In genomic region chr6:167127785-167128531, GRCh38 we compare ENCODE assay signal across 26 cellular contexts. TPM values are rescaled to one million over a fixed set of nuclear protein-coding genes. Genes with fewer than 3 reads are reported as not detected.
A peak's percentile ranks its signal among the peaks of the same experiment; 100 is the strongest.
DNase-seq lines count a peak whose midpoint lies in the region; ATAC-seq and TF ChIP-seq lines count a peak whose summit lies in the region.
"Had no signal": no experiment of that assay in that cellular context is flagged by ENCODE, and none has a peak within 500 bp of the region (broad histone marks: within the 10 kb centered on the region; RNA-seq: fewer than 3 reads in every experiment).

No MANE protein-coding gene starts in this region.

- H3K4me1 Mint-ChIP-seq in GM23338 (no peaks in the 10 kb centered on the region; the same call in 2 of the 3 replicates), naive B cell (peaks cover 62 to 76% (median 71%) of the 10 kb centered on the region in 3 donors)
- H3K4me1 Mint-ChIP-seq: neural crest cell had no signal

- TF ChIP-seq CTCF in GM23338 (conservative IDR thresholded peaks at IDR 0.05; ENCODE audit: low read depth in 2 of 2) = no peak

- H3K36me3 Mint-ChIP-seq in GM23338 (ENCODE audit: low read depth) (no peaks in the 10 kb centered on the region), naive B cell (peaks cover 46 to 51% of the 10 kb centered on the region in 2 donors)

- peaks cover 3% of the 10 kb centered on the region for H3K27me3 Mint-ChIP-seq in GM23338 (ENCODE audit: insufficient read depth, low read depth, poor library complexity)
- H3K27me3 Mint-ChIP-seq in naive B cell = no peaks in the 10 kb centered on the region
- H3K27me3 Mint-ChIP-seq: central memory CD8-positive, alpha-beta T cell had no signal

- H3F3A ChIP-seq in GM23338 (replicated peaks; ENCODE audit: low read depth) = no peaks in the 10 kb centered on the region

- H3K9me3 Mint-ChIP-seq in GM23338 (no peaks in the 10 kb centered on the region), naive B cell (peaks cover 0 to 6% (median 2%) of the 10 kb centered on the region in 7 donors)
- H3K9me3 Mint-ChIP-seq: central memory CD8-positive, alpha-beta T cell; neural crest cell had no signal

- H3K4me3 ChIP-seq in GM23338 = no peak overlapping the region
- H3K4me3 ChIP-seq: heart left ventricle, PC-9, psoas muscle, SJSA1, tibial artery had no signal

- H3K27ac Mint-ChIP-seq in GM23338 = no peak overlapping the region
- peak overlapping the region; percentile 73 to 100 (median 90) for H3K27ac Mint-ChIP-seq in naive B cell

- H3K9me2 ChIP-seq in GM23338 (ENCODE audit: insufficient read depth) = no peaks in the 10 kb centered on the region

- no peaks in the 10 kb centered on the region for H3K36me3 ChIP-seq in GM23338 (ENCODE audit: insufficient read depth)
- H3K36me3 ChIP-seq: heart left ventricle, SJSA1, tibial artery had no signal

- no peaks in the 10 kb centered on the region for H3K27me3 ChIP-seq in GM23338 (ENCODE audit: insufficient read depth)
- H3K27me3 ChIP-seq: heart left ventricle, SJSA1, tibial artery had no signal

- no peaks in the 10 kb centered on the region for H3K4me1 ChIP-seq in GM23338 (ENCODE audit: insufficient read depth)
- H3K4me1 ChIP-seq: heart left ventricle, psoas muscle, SJSA1, tibial artery had no signal

- H3K4me3 Mint-ChIP-seq in GM23338 = no peak overlapping the region
- peak overlapping the region; percentile 9 to 99 (median 76) for H3K4me3 Mint-ChIP-seq in naive B cell
- H3K4me3 Mint-ChIP-seq: central memory CD8-positive, alpha-beta T cell; neural crest cell had no signal

- peak overlapping the region; percentile 78; the same call in 1 of the 2 replicates for H2AFZ ChIP-seq in GM23338
- H2AFZ ChIP-seq: PC-9 had no signal

- H3K27ac ChIP-seq in GM23338 (ENCODE audit: low read depth) (no peak overlapping the region), caudate nucleus (ENCODE audit: low read depth, low read length) (no peak overlapping the region)
- H3K27ac ChIP-seq: heart left ventricle, PC-9, psoas muscle, SJSA1, tibial artery had no signal

- no peak for DNase-seq in GM23338 (ENCODE audit: low spot score)
- DNase-seq in NCI-H526 treated with DMSO at 0.1 percent for 48 hours (lab: John Stamatoyannopoulos, UW) = peak; percentile 24
- no peak for DNase-seq in naive B cell
- DNase-seq in NCI-H2227 treated with DMSO at 0.1 percent for 48 hours (lab: John Stamatoyannopoulos, UW) = no peak
- DNase-seq in T1000 (lab: John Stamatoyannopoulos, UW) = no peak
- no peak for DNase-seq in caudate nucleus (lab: John Stamatoyannopoulos, UW)
- DNase-seq in NCI-H510A treated with DMSO at 0.1 percent for 48 hours (lab: John Stamatoyannopoulos, UW) = no peak
- DNase-seq: activated CD4-positive, alpha-beta T cell treated with anti-CD3 and anti-CD28 coated beads for 1 hour; activated gamma-delta T cell treated with Interleukin-2 at 50 U/mL for 16 hours; amygdala; effector CD8-positive, alpha-beta T cell; GOT3; heart left ventricle; mesenchymal stem cell; MV-4-11; NCI-H2029; NCI-H774; PC-9; psoas muscle; T-helper 9 cell; tibial artery had no signal

- no peaks in the 10 kb centered on the region for H4K20me1 ChIP-seq in GM23338 (replicated peaks; ENCODE audit: insufficient read depth)

- ATAC-seq in GM18511 (IDR thresholded peaks at IDR 0.05; ENCODE audit: unreplicated experiment) (peak; percentile 39), GM23338 (no peak), naive B cell (ENCODE audit: low read depth in 2 of 2) (no peak)
- ATAC-seq: heart left ventricle, psoas muscle had no signal

- H3K79me2 ChIP-seq in GM23338 (replicated peaks; ENCODE audit: insufficient read depth) = no peaks in the 10 kb centered on the region; the same call in 1 of the 2 replicates

- H3K4me2 ChIP-seq in GM23338 = no peak overlapping the region
- H3K4me2 ChIP-seq: PC-9 had no signal

TF ChIP-seq in GM23338, 12 proteins besides CTCF, POLR2A, EP300 and RAD21:
- TF ChIP-seq STAT1 (IDR thresholded peaks at IDR 0.05; ENCODE audit: unreplicated experiment) (no peak), ZNF331 (CRISPR knock-in tag; IDR thresholded peaks at IDR 0.05; ENCODE audit: low read depth) (no peak), NANOG (IDR thresholded peaks at IDR 0.05; ENCODE audit: borderline replicate concordance) (no peak), EZH2 (IDR thresholded peaks at IDR 0.05; ENCODE audit: low read depth, unreplicated experiment) (no peak)

RNA-seq across cellular contexts. Expression of gene CCR6, which starts 5.1 kb away (rescaled TPM):
- not detected in 2 replicates for total RNA-seq in GM23338 (2014; rRNA removed; shearing (Covaris generic))
- not detected in 2 replicates for polyA plus RNA-seq in GM23338 (2016; fragmentation: Nextera tagmentation; extraction: Ambion mirVana)
- polyA plus RNA-seq in naive B cell (ENCODE audit: low read depth in 6 of 6) = 100 to 1,000 TPM in 5 of 6 donors, 10 to 100 TPM in 1; 97.4 to 205 (median 126) TPM
- total RNA-seq: fibroblast of lung, neural crest cell, PC-9, psoas muscle, SJSA1 had no signal
- polyA plus RNA-seq: fibroblast of lung, heart left ventricle had no signal

RNA-seq across cellular contexts. Expression of gene GPR31, which starts 29.8 kb away (rescaled TPM):
- total RNA-seq in GM23338 (2014; rRNA removed; shearing (Covaris generic)) = not detected in 2 replicates
- polyA plus RNA-seq in GM23338 (2016; fragmentation: Nextera tagmentation; extraction: Ambion mirVana) (not detected in 2 replicates), naive B cell (ENCODE audit: low read depth in 6 of 6) (not detected)
- total RNA-seq: fibroblast of lung, heart left ventricle, neural crest cell, PC-9, psoas muscle, SJSA1 had no signal
- polyA plus RNA-seq: fibroblast of lung, heart left ventricle, psoas muscle had no signal

Comparison
In these comparisons a context has a peak if more than half of its experiments do, and no peak if none do; other contexts are left out.
1. RNA of gene CCR6, which starts 5.1 kb away (polyA plus RNA-seq): 97.4 to 205 TPM in naive B cell; not detected in GM23338; every median in the first group is over 10 times any median in the second.